9 cellular contexts compared by ENCODE assay signal in the genomic region with DNA sequence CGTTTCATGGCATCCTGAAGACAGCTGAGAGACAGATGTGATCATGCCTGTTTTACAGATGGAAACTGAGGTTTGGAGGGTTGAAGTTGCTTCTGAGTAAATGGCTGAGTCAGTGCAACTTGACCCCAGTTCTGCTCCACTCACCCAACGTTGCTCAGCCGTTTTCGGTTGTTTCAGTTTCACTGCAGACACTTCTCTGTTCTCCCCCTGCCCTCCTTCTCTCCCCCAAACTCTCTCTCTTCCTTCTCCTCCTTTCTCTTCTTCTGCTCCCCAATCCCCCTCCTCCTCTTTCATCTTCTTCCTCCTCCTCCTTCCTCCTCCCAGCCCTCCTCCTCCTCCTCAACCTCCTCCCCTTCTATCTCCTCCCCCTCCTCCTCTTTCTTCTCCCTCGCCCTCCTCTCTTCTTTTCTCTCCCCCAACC. TPM values are rescaled to one million over a fixed set of nuclear protein-coding genes. Genes with fewer than 3 reads are reported as not detected.
DNase-seq lines count a peak whose midpoint lies in the region; ATAC-seq and TF ChIP-seq lines count a peak whose summit lies in the region.
"Had no signal": no experiment of that assay in that cellular context is flagged by ENCODE, and none has a peak within 500 bp of the region (broad histone marks: within the 10 kb centered on the region; RNA-seq: fewer than 3 reads in every experiment).

No MANE protein-coding gene starts in this region.

- H3K79me1 ChIP-seq in IMR-90 (ENCODE audit: low read depth in 1 of 2, low read length in 2 of 2): peaks cover 0 to 11% of the 10 kb centered on the region in 2 experiments; a peak in 1 of 4 replicates

- H2AFZ ChIP-seq in IMR-90 (replicated peaks; ENCODE audit: low read length, poor library complexity): peak overlapping the region; percentile 89

- peak overlapping the region; percentile 8; the same call in 1 of the 2 replicates for H3K56ac ChIP-seq in IMR-90 (ENCODE audit: extremely low read depth, insufficient read depth, low read length)

- no peaks in the 10 kb centered on the region for H3K27me3 Mint-ChIP-seq in stimulated activated naive B cell treated with anti-CD40 and anti-IgM and Interleukin-4, amounts not matched to agents 10 μg/mL and 1 μg/mL and 100 μg/mL, for 72 hours

- H2BK20ac ChIP-seq in IMR-90 (ENCODE audit: low read depth, low read length): peak overlapping the region; percentile 83

- peak overlapping the region in 1 of 2 donors; percentile 21 for H3K4me3 Mint-ChIP-seq in stimulated activated naive B cell treated with anti-CD40 and anti-IgM and Interleukin-4, amounts not matched to agents 10 μg/mL and 1 μg/mL and 100 μg/mL, for 72 hours

- TF ChIP-seq POLR2A in IMR-90 (IDR thresholded peaks at IDR 0.05; ENCODE audit: low read depth, low read length): no peak

- H2AK5ac ChIP-seq in IMR-90 (ENCODE audit: low read depth, low read length): peak overlapping the region; percentile 88

- WGBS in IMR-90 (ENCODE audit: extremely low coverage in 2 of 2, insufficient read length in 1 of 2), 2 experiments: 40% methylated on average over 2 of the region's 5 CpGs; no CpG with 5 or more reads in 1 of the 2 experiments

- H2BK5ac ChIP-seq in IMR-90 (ENCODE audit: low read depth, low read length, poor library complexity, severe bottlenecking): peak overlapping the region; percentile 87

- CTCF ChIA-PET in IMR-90 (lab: Yijun Ruan, JAX): no interaction called here

- H2BK120ac ChIP-seq in IMR-90 (ENCODE audit: low read depth, low read length): peak overlapping the region; percentile 93

- in situ Hi-C loops in IMR-90 (cut with MboI; ENCODE audit: low sequenced_read_pairs): loop anchor here (25.0 kb wide), 1 partner anchor 114 kb away; no protein-coding TSS in a partner anchor

- peaks cover 7% of the 10 kb centered on the region for H3K4me1 ChIP-seq in IMR-90 (ENCODE audit: control insufficient read depth, insufficient read depth, low read length)
- H3K4me1 ChIP-seq in adipocyte (ENCODE audit: control insufficient read depth, insufficient read depth, low read length): no peaks in the 10 kb centered on the region

- peak overlapping the region; percentile 33; the same call in 1 of the 2 replicates for H3K23ac ChIP-seq in IMR-90 (ENCODE audit: low read depth, low read length)

- H3K27me3 ChIP-seq in IMR-90 (ENCODE audit: control insufficient read depth, insufficient read depth, low read length): no peaks in the 10 kb centered on the region
- no peaks in the 10 kb centered on the region for H3K27me3 ChIP-seq in adipocyte (replicated peaks; ENCODE audit: control insufficient read depth, insufficient read depth, low read length)

- no peaks in the 10 kb centered on the region for H3K9me3 ChIP-seq in IMR-90 (ENCODE audit: control insufficient read depth, insufficient read depth, low read length)
- no peaks in the 10 kb centered on the region for H3K9me3 ChIP-seq in adipocyte (ENCODE audit: control insufficient read depth, low read length)

- intact Hi-C loops in IMR-90 (cut with micrococcal nuclease): no loop called here

- H3K18ac ChIP-seq in IMR-90 (ENCODE audit: low read depth, low read length): peak overlapping the region; percentile 48

- peak overlapping the region; percentile 89 for H4K91ac ChIP-seq in IMR-90 (ENCODE audit: insufficient read depth, low read depth, low read length)

- peak overlapping the region; percentile 68 for H4K5ac ChIP-seq in IMR-90 (ENCODE audit: low read depth, low read length)

- H2BK15ac ChIP-seq in IMR-90 (ENCODE audit: low read depth, low read length): peak overlapping the region; percentile 59; the same call in 2 of the 3 replicates

- H3K14ac ChIP-seq in IMR-90 (replicated peaks; ENCODE audit: low read depth, low read length): peak overlapping the region; percentile 93

- H3K36me3 Mint-ChIP-seq in stimulated activated naive B cell treated with anti-CD40 and anti-IgM and Interleukin-4, amounts not matched to agents 10 μg/mL and 1 μg/mL and 100 μg/mL, for 72 hours: no peaks in the 10 kb centered on the region

- H3K9me3 Mint-ChIP-seq in stimulated activated naive B cell treated with anti-CD40 and anti-IgM and Interleukin-4, amounts not matched to agents 10 μg/mL and 1 μg/mL and 100 μg/mL, for 72 hours: no peaks in the 10 kb centered on the region

- H3K4ac ChIP-seq in IMR-90 (ENCODE audit: low read depth, low read length): peak overlapping the region; percentile 92

- POLR2A ChIA-PET in IMR-90 (lab: Charles Lee; ENCODE audit: unreplicated experiment): no interaction called here

- H3K9ac ChIP-seq in IMR-90 (ENCODE audit: low read depth, low read length) (peak overlapping the region; percentile 3; the same call in 1 of the 2 replicates), adipocyte (ENCODE audit: low read length) (peak overlapping the region; percentile 23)

- no peak overlapping the region for H3K27ac Mint-ChIP-seq in stimulated activated naive B cell treated with anti-CD40 and anti-IgM and Interleukin-4, amounts not matched to agents 10 μg/mL and 1 μg/mL and 100 μg/mL, for 72 hours

- no peaks in the 10 kb centered on the region for H4K20me1 ChIP-seq in IMR-90 (ENCODE audit: insufficient read depth, low read length)

- peaks cover 16% of the 10 kb centered on the region for H3K9me1 ChIP-seq in IMR-90 (ENCODE audit: insufficient read depth, low read length)

- peak; percentile 79 for ATAC-seq in IMR-90 (ENCODE audit: low read depth)
- peak; percentile 63 to 74 for ATAC-seq in stimulated activated naive B cell treated with anti-CD40 and anti-IgM and Interleukin-4, amounts not matched to agents 10 μg/mL and 1 μg/mL and 100 μg/mL, for 72 hours (replicated peaks)
- no peak for ATAC-seq in HG03025 (IDR thresholded peaks at IDR 0.05; ENCODE audit: low FRiP score, unreplicated experiment)

- peak overlapping the region; percentile 10; the same call in 1 of the 2 replicates for H3K4me3 ChIP-seq in IMR-90 (ENCODE audit: insufficient read depth, low read depth, low read length)
- no peak overlapping the region for H3K4me3 ChIP-seq in adipocyte (ENCODE audit: low read length)

- H3K27ac ChIP-seq in IMR-90 (ENCODE audit: insufficient read depth, low read length): peak overlapping the region; percentile 37

- peak overlapping the region; percentile 67 for H2AK9ac ChIP-seq in IMR-90 (replicated peaks; ENCODE audit: low read depth, low read length, poor library complexity)

- peaks cover 14 to 19% of the 10 kb centered on the region in 2 donors for H3K4me1 Mint-ChIP-seq in stimulated activated naive B cell treated with anti-CD40 and anti-IgM and Interleukin-4, amounts not matched to agents 10 μg/mL and 1 μg/mL and 100 μg/mL, for 72 hours

- dilution Hi-C loops in IMR-90 (cut with HindIII; ENCODE audit: low sequenced_read_pairs, unreplicated experiment): no loop called here

- no TSS peak for BruUV-seq in IMR-90 (replicated peaks; lab: Mats Ljungman, UMichigan)

- TF ChIP-seq RAD21 in IMR-90 (IDR thresholded peaks at IDR 0.05; ENCODE audit: low read length): no peak

- peak overlapping the region; percentile 40 to 78; a peak in 3 of 4 replicates for H4K8ac ChIP-seq in IMR-90 (ENCODE audit: low read depth in 2 of 2, low read length in 2 of 2)

- no peaks in the 10 kb centered on the region for H3K36me3 ChIP-seq in IMR-90 (ENCODE audit: control insufficient read depth, insufficient read depth, low read length)
- no peaks in the 10 kb centered on the region for H3K36me3 ChIP-seq in adipocyte (ENCODE audit: control insufficient read depth, insufficient read depth, low read length, severe bottlenecking)

- peak overlapping the region; percentile 54 for H3K4me2 ChIP-seq in IMR-90 (ENCODE audit: low read depth, low read length)

- TF ChIP-seq CTCF in IMR-90 (conservative IDR thresholded peaks at IDR 0.05; ENCODE audit: low read depth, low read length): no peak

- DNase-seq in activated T-cell treated with anti-CD3 and anti-CD28 coated beads for 24 hours (ENCODE audit: low read depth): peak; percentile 31
- no peak for DNase-seq in activated T-cell treated with anti-CD3 and anti-CD28 coated beads for 4 hours
- peak; percentile 79 for DNase-seq in IMR-90
- DNase-seq in adipocyte (ENCODE audit: low read depth): peak; percentile 63
- DNase-seq in stimulated activated naive B cell treated with anti-CD40 and anti-IgM and Interleukin-4, amounts not matched to agents 10 μg/mL and 1 μg/mL and 100 μg/mL, for 72 hours: no peak
- no peak for DNase-seq in epidermal melanocyte (ENCODE audit: insufficient read length, low spot score)
- DNase-seq in NCI-H526 (lab: John Stamatoyannopoulos, UW): no peak

TF ChIP-seq in IMR-90, 13 proteins besides CTCF, POLR2A, EP300 and RAD21:
- TF ChIP-seq CEBPB (IDR thresholded peaks at IDR 0.05; ENCODE audit: low read depth, low read length) (0 out of 2 replicates have a peak, but pooled peaks have one; percentile 7), NFE2L2 (IDR thresholded peaks at IDR 0.05; ENCODE audit: low read depth, low read length) (peak; percentile 16; the same call in 1 of the 2 replicates), CHD1 (IDR thresholded peaks at IDR 0.05; ENCODE audit: low read depth, low read length) (no peak), RCOR1 (IDR thresholded peaks at IDR 0.05; ENCODE audit: insufficient replicate concordance, low read length) (no peak), MAFK (IDR thresholded peaks at IDR 0.05; ENCODE audit: low read depth, low read length) (peak; percentile 73)

RNA-seq across cellular contexts. Expression of gene CEP20, which starts 9.4 kb away (rescaled TPM):
- total RNA-seq in IMR-90 (2012; rRNA removed): 40.1 and 61.9 TPM in 2 replicates
- polyA plus RNA-seq in IMR-90 (2012; rRNA removed): 19.8 and 28.8 TPM in 2 replicates
- polyA plus RNA-seq in IMR-90 (2012; cell fraction: cytosol; rRNA removed): 4.6 and 6.5 TPM in 2 replicates
- 1.9 and 10.9 TPM in 2 replicates for polyA plus RNA-seq in IMR-90 (2012; cell fraction: nucleus; rRNA removed; ENCODE audit: low replicate concordance)

RNA-seq across cellular contexts. Expression of gene MYH11, which starts 41.0 kb away (rescaled TPM):
- under 0.01 TPM in 2 replicates for total RNA-seq in IMR-90 (2012; rRNA removed)
- polyA plus RNA-seq in IMR-90 (2012; rRNA removed): 0.03 and 0.12 TPM in 2 replicates
- polyA plus RNA-seq in IMR-90 (2012; cell fraction: cytosol; rRNA removed): under 0.01 and 0.02 TPM in 2 replicates
- 0.01 and 0.02 TPM in 2 replicates for polyA plus RNA-seq in IMR-90 (2012; cell fraction: nucleus; rRNA removed; ENCODE audit: low replicate concordance)
- total RNA-seq: endothelial cell of umbilical vein had no signal
- polyA plus RNA-seq: endothelial cell of umbilical vein had no signal

RNA-seq across cellular contexts. Expression of gene ABCC1, which starts 51.6 kb away (rescaled TPM):
- 34.4 and 39.4 TPM in 2 replicates for total RNA-seq in IMR-90 (2012; rRNA removed)
- polyA plus RNA-seq in IMR-90 (2012; rRNA removed): 61.8 and 66.0 TPM in 2 replicates
- 42.5 and 75.2 TPM in 2 replicates for polyA plus RNA-seq in IMR-90 (2012; cell fraction: cytosol; rRNA removed)
- 126 and 203 TPM in 2 replicates for polyA plus RNA-seq in IMR-90 (2012; cell fraction: nucleus; rRNA removed; ENCODE audit: low replicate concordance)

Comparison
In these comparisons a context has a peak if more than half of its experiments do, and no peak if none do; other contexts are left out.
1. DNase-seq: peak in activated T-cell treated with anti-CD3 and anti-CD28 coated beads for 24 hours (single experiment), IMR-90 (single experiment) and adipocyte (single experiment); none in activated T-cell treated with anti-CD3 and anti-CD28 coated beads for 4 hours (single experiment), stimulated activated naive B cell treated with anti-CD40 and anti-IgM and Interleukin-4, amounts not matched to agents 10 μg/mL and 1 μg/mL and 100 μg/mL, for 72 hours (single experiment), epidermal melanocyte (single experiment) and NCI-H526 (0 of 2).